ENCODE assay signal across 24 cellular contexts in the genomic region with DNA sequence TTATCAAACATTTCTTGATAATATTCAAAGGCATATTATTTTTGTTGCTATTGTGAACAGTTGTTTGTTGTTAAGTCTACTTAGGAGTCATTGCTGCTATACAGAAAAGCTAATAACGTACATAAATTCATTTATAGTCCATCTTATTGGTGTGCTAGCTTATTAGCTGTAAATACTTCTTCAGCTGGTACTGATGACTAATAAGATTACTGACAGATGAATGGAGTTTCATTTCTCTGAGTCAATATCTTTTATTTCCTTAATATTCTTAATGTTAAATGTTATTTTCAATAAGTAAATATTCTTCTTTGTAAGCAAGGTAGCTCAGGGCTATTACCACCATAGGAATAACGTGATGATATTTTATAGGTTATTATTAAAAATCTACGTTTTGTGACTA.
"Had no signal": no experiment of that assay in that cellular context is flagged by ENCODE, and none has a peak within 500 bp of the region (broad histone marks: within the 10 kb centered on the region; RNA-seq: fewer than 3 reads in every experiment).

No MANE protein-coding gene starts in this region.

- ATAC-seq: activated T-cell treated with anti-CD3 and anti-CD28 coated beads, Interleukin-2, amount 50 U/mL, for 72 hours; K562; T-helper 17 cell had no signal

- H3K27ac ChIP-seq: adrenal gland, PC-9, VCaP had no signal

- H2AFZ ChIP-seq: PC-9 had no signal

- H3K4me3 ChIP-seq: adrenal gland, K562, PC-9 had no signal

- H3K27me3 ChIP-seq: adrenal gland had no signal

- H3K4me1 ChIP-seq: adrenal gland had no signal

- H3K9me3 ChIP-seq: adrenal gland had no signal

- DNase-seq: activated CD4-positive, alpha-beta memory T cell treated with anti-CD3 and anti-CD28 coated beads, Interleukin-2, amount 10 ng/mL, durations not matched to agents 7 days and 5 days; activated CD4-positive, alpha-beta T cell treated with anti-CD3 and anti-CD28 coated beads, Interleukin-2, amount 50 U/mL, for 1 hour; activated CD4-positive, CD25-positive, alpha-beta regulatory T cell; activated gamma-delta T cell treated with Interleukin-2 at 50 U/mL for 16 hours; activated naive CD4-positive, alpha-beta T cell treated with anti-CD3 and anti-CD28 coated beads, Interleukin-2, amount 50 U/mL, for 16 hours; activated naive CD8-positive, alpha-beta T cell treated with anti-CD3 and anti-CD28 coated beads, Interleukin-2, amount 10 ng/mL, durations not matched to agents 7 days and 5 days; activated T-cell treated with anti-CD3 and anti-CD28 coated beads for 4 hours; activated T-cell treated with anti-CD3 and anti-CD28 coated beads, Interleukin-2, amount 50 U/mL, for 72 hours; adrenal gland; anterior cingulate cortex; caudate nucleus; Karpas-422; MM.1S; NCI-H1105; NCI-H1436; NCI-H187; NCI-H2081; NCI-H446; NCI-H524; PC-9; SHP77 treated with DMSO at 0.1 percent for 48 hours; T-helper 17 cell had no signal

- H3K36me3 ChIP-seq: adrenal gland had no signal

- H3K4me2 ChIP-seq: PC-9 had no signal
